In genomic region chr2:21301871-21302433, GRCh38 we compare ENCODE assay signal across 34 cellular contexts.
"Had no signal": no experiment of that assay in that cellular context is flagged by ENCODE, and none has a peak within 500 bp of the region (broad histone marks: within the 10 kb centered on the region; RNA-seq: fewer than 3 reads in every experiment).

No MANE protein-coding gene starts in this region.

- H3K27ac ChIP-seq: adrenal gland, body of pancreas, breast epithelium, PC-9, RWPE1, SJCRH30, VCaP had no signal

- ATAC-seq: activated naive CD4-positive, alpha-beta T cell treated with anti-CD3 and anti-CD28 coated beads, Interleukin-2, amount 50 U/mL, for 72 hours; activated T-cell treated with anti-CD3 and anti-CD28 coated beads, Interleukin-2, amount 50 U/mL, for 4 hours; body of pancreas had no signal

- H3K9me3 ChIP-seq: adrenal gland, body of pancreas, breast epithelium, MG63, SJCRH30 had no signal

- H3K4me1 ChIP-seq: adrenal gland, breast epithelium, SJCRH30 had no signal

- H2AFZ ChIP-seq: PC-9 had no signal

- H3K4me3 ChIP-seq: adrenal gland, body of pancreas, breast epithelium, MG63, PC-9, SJCRH30 had no signal

- H3K27me3 ChIP-seq: adrenal gland, body of pancreas, breast epithelium, MG63 had no signal

- DNase-seq: activated B cell treated with CpG ODN at 0.5 μM for 24 hours; activated CD4-positive, alpha-beta memory T cell treated with anti-CD3 and anti-CD28 coated beads for 36 hours; activated CD4-positive, alpha-beta T cell treated with anti-CD3 and anti-CD28 coated beads for 4 hours; activated CD4-positive, alpha-beta T cell treated with anti-CD3 and anti-CD28 coated beads, Interleukin-2, amount 50 U/mL, for 1 hour; activated CD4-positive, CD25-positive, alpha-beta regulatory T cell treated with anti-CD3 and anti-CD28 coated beads, Interleukin-2, amount 50 U/mL, for 72 hours; activated CD8-positive, alpha-beta memory T cell treated with anti-CD3 and anti-CD28 coated beads, Interleukin-2, amount 50 U/mL, for 4 hours; activated gamma-delta T cell treated with Interleukin-2 at 50 U/mL for 16 hours; activated naive CD4-positive, alpha-beta T cell treated with anti-CD3 and anti-CD28 coated beads for 36 hours; activated T-cell treated with anti-CD3 and anti-CD28 coated beads for 4 hours; activated T-cell treated with anti-CD3 and anti-CD28 coated beads, Interleukin-2, amount 50 U/mL, for 4 hours; adrenal gland; body of pancreas; Kasumi-1; KG1; MG63; NCI-H1048; NCI-H1105 treated with DMSO at 0.1 percent for 48 hours; NCI-H1436; NCI-H1694; NCI-H1930; NCI-H2081 treated with DMSO at 0.1 percent for 48 hours; NCI-H345; NCI-H524 treated with DMSO at 0.1 percent for 48 hours; PC-9; SHP77; SJCRH30; SW 1271; T-helper 1 cell; T-helper 2 cell; T-helper 9 cell had no signal

- H3K4me2 ChIP-seq: PC-9 had no signal

- H3K36me3 ChIP-seq: adrenal gland, breast epithelium, MG63, SJCRH30 had no signal
